Comparison of ENCODE assay signal across 10 cellular contexts in genomic region chr6:160041608-160042007, GRCh38.
A peak's percentile ranks its signal among the peaks of the same experiment; 100 is the strongest.
DNase-seq lines count a peak whose midpoint lies in the region; ATAC-seq and TF ChIP-seq lines count a peak whose summit lies in the region.
"Had no signal": no experiment of that assay in that cellular context is flagged by ENCODE, and none has a peak within 500 bp of the region (broad histone marks: within the 10 kb centered on the region; RNA-seq: fewer than 3 reads in every experiment).

No MANE protein-coding gene starts in this region.

- peaks cover 0 to 80% of the 10 kb centered on the region in 2 donors for H3K36me3 ChIP-seq in left lung

- intact Hi-C loops in left lung (cut with DNase I), result no loop called here

- H3K27ac Mint-ChIP-seq in activated CD8-positive, alpha-beta memory T cell treated with anti-CD3 and anti-CD28 coated beads, Interleukin-2, amount 10 ng/mL, durations not matched to agents 7 days and 5 days, result peak overlapping the region; percentile 35
- H3K27ac Mint-ChIP-seq in brain, result peak overlapping the region in 4 of 5 experiments; percentile 26 to 71 (median 63)
- H3K27ac Mint-ChIP-seq: T-cell had no signal

- H3K9me3 Mint-ChIP-seq in activated CD8-positive, alpha-beta memory T cell treated with anti-CD3 and anti-CD28 coated beads, Interleukin-2, amount 10 ng/mL, durations not matched to agents 7 days and 5 days (ENCODE audit: low read depth), result no peaks in the 10 kb centered on the region
- H3K9me3 Mint-ChIP-seq in brain, result no peaks in the 10 kb centered on the region
- H3K9me3 Mint-ChIP-seq: CD14-positive monocyte, T-cell had no signal

- DNase-seq in activated CD8-positive, alpha-beta memory T cell treated with anti-CD3 and anti-CD28 coated beads, Interleukin-2, amount 10 ng/mL, durations not matched to agents 7 days and 5 days, result no peak
- no peak for DNase-seq in activated CD8-positive, alpha-beta memory T cell treated with anti-CD3 and anti-CD28 coated beads, Interleukin-2, amount 50 U/mL, for 4 hours
- DNase-seq in left lung (peak in 1 of 2 donors; percentile 74), ureter (ENCODE audit: low spot score) (peak; percentile 67), NCI-H524 (lab: John Stamatoyannopoulos, UW) (no peak)

- no peak overlapping the region for H3K4me3 ChIP-seq in left lung

- peak overlapping the region; percentile 21 to 60 for H3K27ac ChIP-seq in left lung

- peaks cover 17% of the 10 kb centered on the region for H3K4me1 Mint-ChIP-seq in activated CD8-positive, alpha-beta memory T cell treated with anti-CD3 and anti-CD28 coated beads, Interleukin-2, amount 10 ng/mL, durations not matched to agents 7 days and 5 days
- H3K4me1 Mint-ChIP-seq in brain, result peaks cover 18% of the 10 kb centered on the region
- H3K4me1 Mint-ChIP-seq: CD14-positive monocyte had no signal

- TF ChIP-seq CTCF in brain (conservative IDR thresholded peaks at IDR 0.05), result no peak
- peak; percentile 6 to 27 for TF ChIP-seq CTCF in left lung (IDR thresholded peaks at IDR 0.05)

- H3K36me3 Mint-ChIP-seq in activated CD8-positive, alpha-beta memory T cell treated with anti-CD3 and anti-CD28 coated beads, Interleukin-2, amount 10 ng/mL, durations not matched to agents 7 days and 5 days, result peaks cover 51% of the 10 kb centered on the region
- H3K36me3 Mint-ChIP-seq in brain, result peaks cover 59% of the 10 kb centered on the region

- no peaks in the 10 kb centered on the region for H3K27me3 ChIP-seq in left lung

- H3K4me1 ChIP-seq in left lung, result peaks cover 9 to 14% of the 10 kb centered on the region in 2 donors

- no peak overlapping the region for H3K4me3 Mint-ChIP-seq in activated CD8-positive, alpha-beta memory T cell treated with anti-CD3 and anti-CD28 coated beads, Interleukin-2, amount 10 ng/mL, durations not matched to agents 7 days and 5 days
- no peak overlapping the region for H3K4me3 Mint-ChIP-seq in brain
- H3K4me3 Mint-ChIP-seq: CD14-positive monocyte, T-cell had no signal

- no peaks in the 10 kb centered on the region for H3K27me3 Mint-ChIP-seq in activated CD8-positive, alpha-beta memory T cell treated with anti-CD3 and anti-CD28 coated beads, Interleukin-2, amount 10 ng/mL, durations not matched to agents 7 days and 5 days
- H3K27me3 Mint-ChIP-seq in brain, result no peaks in the 10 kb centered on the region
- H3K27me3 Mint-ChIP-seq: T-cell had no signal

- CTCF ChIA-PET in activated CD8-positive, alpha-beta memory T cell treated with anti-CD3 and anti-CD28 coated beads, Interleukin-2, amount 10 ng/mL, durations not matched to agents 7 days and 5 days (lab: Charles Lee), result no interaction called here

- no peak for ATAC-seq in activated CD8-positive, alpha-beta memory T cell treated with anti-CD3 and anti-CD28 coated beads, Interleukin-2, amount 10 ng/mL, durations not matched to agents 7 days and 5 days
- peak; percentile 90 for ATAC-seq in left lung
- no peak for ATAC-seq in GM21423 (IDR thresholded peaks at IDR 0.05; ENCODE audit: unreplicated experiment)
- no peak for ATAC-seq in HG03196 (IDR thresholded peaks at IDR 0.05; ENCODE audit: unreplicated experiment)

- H3K9me3 ChIP-seq in left lung, result no peaks in the 10 kb centered on the region

Comparison
In these comparisons a context has a peak if more than half of its experiments do, and no peak if none do; other contexts are left out.
1. CTCF ChIP-seq: peak in left lung (2 of 2); none in brain (0 of 2).